In the genomic region with DNA sequence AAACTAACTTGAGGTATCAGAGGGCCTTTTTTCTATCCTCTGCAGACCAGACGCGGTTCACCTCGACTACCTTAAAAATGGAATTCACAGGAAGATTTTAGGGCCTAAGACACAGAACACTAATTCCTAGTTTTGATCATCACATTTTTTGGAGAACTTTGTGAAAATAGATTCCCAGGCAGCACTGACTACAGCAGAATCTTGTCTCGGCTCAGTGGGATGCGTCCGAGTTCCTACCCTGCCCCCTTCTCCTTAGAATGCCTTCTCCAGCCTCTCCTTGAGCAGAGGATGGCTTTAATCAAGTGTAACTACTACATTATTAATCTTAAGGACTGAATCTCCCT, we compare ENCODE assay signal across 1 cellular context.
TF ChIP-seq lines count a peak whose summit lies in the region.

No MANE protein-coding gene starts in this region.

TF ChIP-seq in GM23338, 12 proteins besides CTCF, POLR2A, EP300 and RAD21 (continued from another document):
- TF ChIP-seq, protein P1, sequence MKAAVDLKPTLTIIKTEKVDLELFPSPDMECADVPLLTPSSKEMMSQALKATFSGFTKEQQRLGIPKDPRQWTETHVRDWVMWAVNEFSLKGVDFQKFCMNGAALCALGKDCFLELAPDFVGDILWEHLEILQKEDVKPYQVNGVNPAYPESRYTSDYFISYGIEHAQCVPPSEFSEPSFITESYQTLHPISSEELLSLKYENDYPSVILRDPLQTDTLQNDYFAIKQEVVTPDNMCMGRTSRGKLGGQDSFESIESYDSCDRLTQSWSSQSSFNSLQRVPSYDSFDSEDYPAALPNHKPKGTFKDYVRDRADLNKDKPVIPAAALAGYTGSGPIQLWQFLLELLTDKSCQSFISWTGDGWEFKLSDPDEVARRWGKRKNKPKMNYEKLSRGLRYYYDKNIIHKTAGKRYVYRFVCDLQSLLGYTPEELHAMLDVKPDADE (IDR thresholded peaks at IDR 0.05): no peak
